ENCODE assay signal across 8 cellular contexts in the genomic region with DNA sequence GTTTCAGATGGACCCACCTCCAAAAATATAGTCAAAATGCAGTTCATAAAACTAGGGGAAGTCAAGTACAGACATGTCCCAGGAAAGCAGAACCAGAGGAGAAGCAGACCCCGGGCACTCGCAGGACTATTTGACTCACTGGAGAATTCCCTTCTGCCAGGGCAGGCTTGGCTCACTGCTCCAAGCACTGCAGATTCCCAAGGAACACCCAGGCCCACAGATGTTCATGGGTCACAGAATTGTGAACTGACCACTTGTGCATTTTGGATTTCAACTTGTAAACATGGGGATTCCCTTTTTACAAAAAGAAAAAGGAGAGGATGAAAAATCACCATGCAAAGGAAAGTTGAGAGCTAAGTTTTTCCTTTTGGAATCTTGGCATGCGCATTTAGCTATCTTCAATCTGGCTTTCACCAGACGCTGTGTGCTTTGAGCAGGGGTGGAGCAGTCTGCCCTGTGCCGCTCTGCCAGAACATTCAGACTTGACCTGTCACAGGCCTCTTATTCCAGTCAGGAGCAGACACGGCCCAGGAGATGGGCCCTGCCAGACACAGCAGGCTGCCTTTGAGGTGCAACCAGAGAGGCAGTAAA.
DNase-seq lines count a peak whose midpoint lies in the region; ATAC-seq, FAIRE-seq and TF ChIP-seq lines count a peak whose summit lies in the region.

No MANE protein-coding gene starts in this region.

- RAD21 ChIA-PET in GM12878 (lab: Charles Lee; ENCODE audit: unreplicated experiment): interaction anchor here (0.6 to 2.6 kb wide), 23 partner anchors 8 to 437 kb away, joined by 3 to 56 read pairs (median 5); partner anchors contain the start of gene ZC3H12D

- no peaks in the 10 kb centered on the region; the same call in 1 of the 2 replicates for H3K79me2 ChIP-seq in GM12878 (ENCODE audit: control insufficient read depth, insufficient read depth, low read length)

- H3K4me3 ChIP-seq in GM12878 (no peak overlapping the region; the same call in 1 of the 2 replicates), tibial artery (no peak overlapping the region)

- H3K27me3 ChIP-seq in GM12878 (replicated peaks in 1 of 2; ENCODE audit: control insufficient read depth in 2 of 2, insufficient read depth in 2 of 2, low read length in 1 of 2) (no peaks in the 10 kb centered on the region), tibial artery (no peaks in the 10 kb centered on the region)

- intact Hi-C loops in GM12878 (cut with micrococcal nuclease; ENCODE audit: unreplicated experiment): loop anchor here (1.0 to 5.0 kb wide), 2 partner anchors 25 to 132 kb away; no protein-coding TSS in a partner anchor
- intact Hi-C loops in tibial artery (cut with DNase I; ENCODE audit: low total_unique reads): loop anchor here (5.0 to 10.0 kb wide), 2 partner anchors 352 to 445 kb away; no protein-coding TSS in a partner anchor

- no peak overlapping the region; the same call in 1 of the 2 replicates for H2AFZ ChIP-seq in GM12878 (ENCODE audit: control insufficient read depth, low read depth, low read length)

- peaks cover 45% of the 10 kb centered on the region for H3K4me1 ChIP-seq in GM12878 (ENCODE audit: control insufficient read depth, insufficient read depth, low read length)
- peaks cover 0 to 29% (median 10%) of the 10 kb centered on the region in 4 donors for H3K4me1 ChIP-seq in tibial artery

- 0 out of 4 replicates have a peak, but pooled peaks of 1 of the 2 experiments have one; percentile 15 for TF ChIP-seq EP300 in GM12878 (IDR thresholded peaks at IDR 0.05; ENCODE audit: borderline replicate concordance in 1 of 2, control insufficient read depth in 1 of 2, low read depth in 2 of 2, low read length in 2 of 2)

- TF ChIP-seq CTCF in GM12878 (IDR thresholded peaks at IDR 0.05 in 2 of 3, conservative IDR thresholded peaks at IDR 0.05 in 1 of 3; ENCODE audit: control insufficient read depth in 2 of 3, extremely low read depth in 1 of 3, insufficient read depth in 1 of 3, low read depth in 3 of 3, low read length in 3 of 3): no peak
- TF ChIP-seq CTCF in tibial artery (IDR thresholded peaks at IDR 0.05): no peak

- in situ Hi-C loops in GM12878 (cut with MboI): loop anchor here (5.0 kb wide), 1 partner anchor 347 kb away; no protein-coding TSS in a partner anchor

- TF ChIP-seq POLR2A in GM12878 (IDR thresholded peaks at IDR 0.05; ENCODE audit: low read depth, low read length): no peak

- CTCF ChIA-PET in GM12878 (lab: Yijun Ruan, JAX): interaction anchor here (0.7 to 2.6 kb wide), 24 partner anchors 10 to 437 kb away, joined by 3 to 25 read pairs (median 4); no protein-coding TSS in a partner anchor

- SMC1A ChIA-PET in GM12878 (lab: Charles Lee; ENCODE audit: uncharacterized antibody, unreplicated experiment): interaction anchor here (0.5 to 2.6 kb wide), 31 partner anchors 11 to 437 kb away, joined by 3 to 69 read pairs (median 4); partner anchors contain the start of gene ZC3H12D

- ATAC-seq in GM12878: peak; percentile 46
- no peak for ATAC-seq in GM21367 (IDR thresholded peaks at IDR 0.05; ENCODE audit: unreplicated experiment)

- peak overlapping the region; percentile 20 for H3K4me2 ChIP-seq in GM12878 (ENCODE audit: control insufficient read depth, insufficient read depth)

- no peak for FAIRE-seq in GM12878 (lab: Jason Lieb, UNC)

- BruUV-seq in GM12878 (replicated peaks; lab: Mats Ljungman, UMichigan): no TSS peak

- DNase-seq in SIG-M5 treated with dmso at 0.1 percent for 504 hours (lab: John Stamatoyannopoulos, UW; ENCODE audit: unreplicated experiment) (peak; percentile 81), SIG-M5 (lab: John Stamatoyannopoulos, UW) (no peak), GM12878 (ENCODE audit: low read depth, low spot score) (no peak), left kidney (ENCODE audit: low read depth, low spot score) (peak; percentile 57), tibial artery (peak; percentile 64 to 80), NCI-H446 treated with DMSO at 0.1 percent for 48 hours (lab: John Stamatoyannopoulos, UW) (no peak), NAMALWA (ENCODE audit: low spot score) (no peak)

- WGBS in GM12878 (ENCODE audit: insufficient coverage, insufficient replicate concordance, low lambda C conversion rate, missing lambda C conversion rate): 72% methylated on average over 6 of the region's 6 CpGs

- H3K36me3 ChIP-seq in GM12878 (ENCODE audit: control insufficient read depth in 2 of 2, insufficient read depth in 2 of 2, low read length in 1 of 2): no peaks in the 10 kb centered on the region
- no peaks in the 10 kb centered on the region for H3K36me3 ChIP-seq in tibial artery

- H3K9me3 ChIP-seq in GM12878 (replicated peaks; ENCODE audit: control insufficient read depth, insufficient read depth, low read length): peaks cover 3% of the 10 kb centered on the region; the same call in 1 of the 3 replicates
- H3K9me3 ChIP-seq in tibial artery: no peaks in the 10 kb centered on the region

- POLR2A ChIA-PET in GM12878 (lab: Charles Lee): interaction anchor here (0.8 to 2.4 kb wide), 12 partner anchors 13 to 403 kb away, joined by 3 to 18 read pairs (median 4); partner anchors contain the start of gene TAB2

- H4K20me1 ChIP-seq in GM12878 (ENCODE audit: control insufficient read depth, insufficient read depth): no peaks in the 10 kb centered on the region

- H3K27ac ChIP-seq in GM12878 (ENCODE audit: control insufficient read depth, insufficient read depth) (peak overlapping the region; percentile 54), tibial artery (peak overlapping the region; percentile 48 to 58)

- H3K9ac ChIP-seq in GM12878 (ENCODE audit: control insufficient read depth, insufficient read depth, low read length): peak overlapping the region; percentile 37

- no peak for TF ChIP-seq RAD21 in GM12878 (IDR thresholded peaks at IDR 0.05; ENCODE audit: insufficient read depth, low read depth, low read length)

TF ChIP-seq in GM12878, 131 proteins besides CTCF, POLR2A, EP300 and RAD21 (continues in another document):
- TF ChIP-seq MXI1 (IDR thresholded peaks at IDR 0.05; ENCODE audit: low read depth, low read length): peak; percentile 21; the same call in 1 of the 2 replicates
- TF ChIP-seq SPI1 (IDR thresholded peaks at IDR 0.05; ENCODE audit: borderline replicate concordance, insufficient read depth, low read depth, low read length): peak; percentile 50; the same call in 1 of the 2 replicates
- peak; percentile 66 to 81; a peak in 2 of 4 replicates for TF ChIP-seq IKZF2 (IDR thresholded peaks at IDR 0.05)
- TF ChIP-seq KLF5 (IDR thresholded peaks at IDR 0.05; ENCODE audit: partially characterized antibody): no peak
- no peak for TF ChIP-seq PBX3 (IDR thresholded peaks at IDR 0.05; ENCODE audit: insufficient replicate concordance, low read depth, low read length)
- TF ChIP-seq MTA2 (IDR thresholded peaks at IDR 0.05; ENCODE audit: low read depth): peak; percentile 22; the same call in 1 of the 2 replicates
- no peak for TF ChIP-seq SIN3A (IDR thresholded peaks at IDR 0.05; ENCODE audit: low read depth, low read length)
- no peak for TF ChIP-seq NFYA (IDR thresholded peaks at IDR 0.05; ENCODE audit: borderline replicate concordance, low read depth, low read length)
- TF ChIP-seq ZNF592 (IDR thresholded peaks at IDR 0.05): no peak
- TF ChIP-seq ZNF622 (IDR thresholded peaks at IDR 0.05): no peak
- TF ChIP-seq CREM (IDR thresholded peaks at IDR 0.05; ENCODE audit: low read depth): peak; percentile 15; the same call in 1 of the 2 replicates
- TF ChIP-seq ZNF217 (IDR thresholded peaks at IDR 0.05): no peak

Comparison
In these comparisons a context has a peak if more than half of its experiments do, and no peak if none do; other contexts are left out.
1. DNase-seq: peak in SIG-M5 treated with dmso at 0.1 percent for 504 hours (single experiment), left kidney (single experiment) and tibial artery (2 of 2); none in SIG-M5 (single experiment), GM12878 (single experiment), NCI-H446 treated with DMSO at 0.1 percent for 48 hours (single experiment) and NAMALWA (single experiment).